19 cellular contexts compared by ENCODE assay signal in the genomic region with DNA sequence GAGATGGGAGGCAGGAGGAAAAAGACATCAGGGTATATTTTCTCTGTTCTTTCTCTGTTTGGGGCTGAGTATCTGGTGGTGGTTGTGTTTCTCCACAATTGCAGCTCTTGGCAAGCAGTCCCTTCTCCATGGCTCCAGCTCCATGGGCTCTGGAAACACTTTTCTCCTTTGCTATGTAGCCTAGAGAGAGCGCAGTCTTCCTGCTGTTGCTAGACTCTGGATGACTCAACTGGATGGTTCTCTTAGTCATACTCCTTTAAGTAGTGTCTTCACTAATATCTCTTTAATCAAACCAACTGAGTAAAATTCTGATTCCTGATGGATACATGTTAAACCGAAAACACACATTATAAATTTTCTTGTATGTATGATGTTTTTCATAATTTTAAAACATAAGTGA. TPM values are rescaled to one million over a fixed set of nuclear protein-coding genes. Genes with fewer than 3 reads are reported as not detected.
DNase-seq lines count a peak whose midpoint lies in the region; FAIRE-seq and TF ChIP-seq lines count a peak whose summit lies in the region.
"Had no signal": no experiment of that assay in that cellular context is flagged by ENCODE, and none has a peak within 500 bp of the region (broad histone marks: within the 10 kb centered on the region; RNA-seq: fewer than 3 reads in every experiment).

No MANE protein-coding gene starts in this region.

- no peak overlapping the region for H3K4me3 ChIP-seq in prostate gland
- H3K4me3 ChIP-seq: GM23338 had no signal

- no peaks in the 10 kb centered on the region for H3K27me3 ChIP-seq in prostate gland (replicated peaks; ENCODE audit: insufficient read depth)

- H3K36me3 ChIP-seq in prostate gland, result no peaks in the 10 kb centered on the region

- intact Hi-C loops in prostate gland (cut with DNase I), result loop anchor here (10.0 kb wide), 1 partner anchor 676 kb away; no protein-coding TSS in a partner anchor

- FAIRE-seq in RCC 7860 (lab: Jason Lieb, UNC), result peak; percentile 51

- no peaks in the 10 kb centered on the region for H3K36me3 Mint-ChIP-seq in chondrocyte (ENCODE audit: low read depth)

- TF ChIP-seq CTCF in chondrocyte (IDR thresholded peaks at IDR 0.05) (no peak), GM13977 (IDR thresholded peaks at IDR 0.05; ENCODE audit: extremely low read depth, insufficient read depth, missing control alignments) (no peak), prostate gland (IDR thresholded peaks at IDR 0.05) (no peak)

- no peaks in the 10 kb centered on the region for H3K9me3 ChIP-seq in prostate gland

- H3K4me3 Mint-ChIP-seq in chondrocyte (ENCODE audit: unreplicated experiment), result no peak overlapping the region
- H3K4me3 Mint-ChIP-seq: GM23338; T-helper 1 cell treated with Interleukin-12 subunit alpha and Interleukin-12 subunit beta and Interleukin-4 antibody, amounts not matched to agents 30 μg/mL and 1 μg/mL, for 36 hours had no signal

- H3K4me1 Mint-ChIP-seq in chondrocyte (ENCODE audit: low read depth), result peaks cover 19% of the 10 kb centered on the region

- no peak overlapping the region for H3K27ac ChIP-seq in prostate gland
- H3K27ac ChIP-seq: RWPE1 had no signal

- no peak for TF ChIP-seq POLR2A in prostate gland (IDR thresholded peaks at IDR 0.05)

- H3K27ac Mint-ChIP-seq in chondrocyte (ENCODE audit: unreplicated experiment), result peak overlapping the region; percentile 8
- H3K27ac Mint-ChIP-seq: GM23338; T-helper 1 cell treated with Interleukin-12 subunit alpha and Interleukin-12 subunit beta and Interleukin-4 antibody, amounts not matched to agents 30 μg/mL and 1 μg/mL, for 36 hours had no signal

- DNase-seq in HCEC 1CT (peak; percentile 69), RCC 7860 (ENCODE audit: low spot score) (peak; percentile 59), chondrocyte (ENCODE audit: low spot score) (no peak), myocyte (ENCODE audit: low read depth) (peak; percentile 18), GM13977 (ENCODE audit: low spot score) (no peak), prostate gland (ENCODE audit: low spot score) (no peak), cerebellar nuclear complex (lab: John Stamatoyannopoulos, UW) (no peak)
- DNase-seq: activated CD4-positive, alpha-beta T cell treated with anti-CD3 and anti-CD28 coated beads for 1 hour; activated T-cell treated with anti-CD3 and anti-CD28 coated beads, Interleukin-2, amount 50 U/mL, for 48 hours; anterior cingulate cortex; effector CD4-positive, alpha-beta T cell; KG1; kidney; NCI-H1694; retina; stimulated activated CD4-positive, alpha-beta T cell treated with anti-CD3 and anti-CD28 coated beads, Interleukin-2, amount 100 ng/mL, for 48 hours had no signal

- H3K27me3 Mint-ChIP-seq in chondrocyte (ENCODE audit: low read depth), result no peaks in the 10 kb centered on the region

- WGBS in prostate gland, result 91% methylated on average over 2 of the region's 2 CpGs

- in situ Hi-C loops in GM13977 (cut with MboI; ENCODE audit: low pct_unique_long_range_greater_than_20kb, low sequenced_read_pairs, unreplicated experiment), result loop anchor here (10.0 to 25.0 kb wide), 4 partner anchors 154 to 686 kb away; a partner anchor contains a TSS

- no peaks in the 10 kb centered on the region for H3K9me3 Mint-ChIP-seq in chondrocyte (ENCODE audit: low read depth)

- H3K4me1 ChIP-seq in prostate gland (replicated peaks), result peaks cover 2% of the 10 kb centered on the region

RNA-seq across cellular contexts. Expression of a gene that starts 3.3 kb away (rescaled TPM):
- total RNA-seq in chondrocyte, result 11.1 to 16.6 TPM (median 13.5 TPM) in 3 replicates
- 45.7 and 46.9 TPM in 2 replicates for total RNA-seq in myocyte
- polyA plus RNA-seq in myocyte (2012), result 29.8 TPM
- total RNA-seq in prostate gland, result 10 to 100 TPM; 10.4 to 49.6 TPM

RNA-seq across cellular contexts. Expression of a gene that starts 9.3 kb away (rescaled TPM):
- total RNA-seq in chondrocyte (0.12 to 0.67 TPM in 2 of 3 replicates, not detected in the other), myocyte (0.78 and 0.94 TPM in 2 replicates), prostate gland (1 to 10 TPM in 1 of 2 donors, under 1 TPM in 1; 0.82 to 1.9 TPM)
- 1.2 TPM for polyA plus RNA-seq in myocyte (2012)
- total RNA-seq: GM23338 had no signal
- polyA plus RNA-seq: GM23338 had no signal

Comparison
In these comparisons a context has a peak if more than half of its experiments do, and no peak if none do; other contexts are left out.
1. DNase-seq: peak in HCEC 1CT (single experiment), RCC 7860 (single experiment) and myocyte (single experiment); none in chondrocyte (single experiment), GM13977 (single experiment), prostate gland (single experiment) and cerebellar nuclear complex (0 of 2).